Comparison of ENCODE assay signal across 8 cellular contexts in the genomic region with DNA sequence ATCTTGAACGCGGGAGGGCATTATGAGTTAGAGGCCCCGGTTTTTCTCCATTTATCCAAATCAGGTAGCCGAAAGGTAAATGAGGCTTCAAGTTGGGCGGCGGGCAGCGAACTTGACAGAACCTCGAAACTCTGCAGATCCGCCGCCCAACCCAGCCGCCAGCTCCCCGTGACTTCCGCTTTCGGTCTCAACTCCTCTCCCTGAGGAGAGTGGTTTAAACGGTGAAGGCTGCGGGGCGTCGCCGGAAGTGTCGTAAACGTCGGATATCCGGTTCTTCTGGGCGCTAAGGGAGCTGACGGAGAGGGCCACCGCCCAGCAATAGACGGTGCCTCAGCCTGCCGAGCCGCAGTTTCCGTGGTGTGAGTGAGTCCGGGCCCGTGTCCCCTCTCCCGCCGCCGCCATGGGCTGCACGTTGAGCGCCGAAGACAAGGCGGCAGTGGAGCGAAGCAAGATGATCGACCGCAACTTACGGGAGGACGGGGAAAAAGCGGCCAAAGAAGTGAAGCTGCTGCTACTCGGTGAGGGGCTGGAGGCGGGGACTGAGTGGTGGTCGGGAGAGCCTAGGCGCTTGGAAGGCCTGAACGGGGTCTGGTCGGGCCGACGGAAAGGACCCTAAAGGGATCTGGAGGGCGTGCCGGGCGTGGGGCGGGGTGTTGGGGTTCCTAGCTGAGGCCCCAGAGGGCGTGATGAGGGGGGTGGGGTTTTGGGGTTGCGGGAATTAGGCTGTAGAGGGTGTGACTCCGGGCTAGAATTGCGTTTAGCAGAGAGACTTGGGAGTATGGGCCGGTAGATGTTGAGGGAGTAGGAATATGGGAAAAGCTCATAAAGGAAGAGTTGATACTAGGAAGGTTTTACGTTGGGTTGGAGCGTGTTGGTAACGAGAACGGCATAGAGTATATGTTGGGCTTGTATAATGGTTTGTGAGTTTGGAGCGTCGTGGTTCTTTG. TPM values are rescaled to one million over a fixed set of nuclear protein-coding genes. Genes with fewer than 3 reads are reported as not detected.
A peak's percentile ranks its signal among the peaks of the same experiment; 100 is the strongest.
DNase-seq lines count a peak whose midpoint lies in the region; ATAC-seq and TF ChIP-seq lines count a peak whose summit lies in the region.

A gene (plus strand): TSS at position 295 of the 947 bp plus-strand sequence. CDS start 106 bp downstream, at position 401.

- peak within 1 kb of the TSS; percentile 93 for H3K4me3 ChIP-seq in upper lobe of right lung

- intact Hi-C loops in T-helper 1 cell treated with Interleukin-12 subunit alpha and Interleukin-12 subunit beta and Interleukin-4 antibody, amounts not matched to agents 30 ng/mL and 1 ng/mL, for 36 hours (cut with micrococcal nuclease) = loop anchor here (1.0 to 5.0 kb wide), 15 partner anchors 54 to 858 kb away; a partner anchor contains a TSS
- intact Hi-C loops in left cardiac atrium (cut with DNase I) (loop anchor here (5.0 to 10.0 kb wide), 2 partner anchors 79 to 436 kb away; a partner anchor contains a TSS), posterior vena cava (cut with DNase I) (loop anchor here (10.0 kb wide), 3 partner anchors 76 to 436 kb away; a partner anchor contains a TSS), upper lobe of right lung (cut with DNase I) (loop anchor here (5.0 to 10.0 kb wide), 2 partner anchors 84 to 226 kb away; no protein-coding TSS in a partner anchor)

- no peaks in the 10 kb centered on the region for H3K36me3 ChIP-seq in upper lobe of right lung

- H3K9me3 ChIP-seq in upper lobe of right lung = no peaks in the 10 kb centered on the region

- no peak for TF ChIP-seq CTCF in upper lobe of right lung (IDR thresholded peaks at IDR 0.05)

- DNase-seq in NCI-H1694 (lab: John Stamatoyannopoulos, UW) (peak; percentile 95), amygdala (lab: John Stamatoyannopoulos, UW) (peak; percentile 69 to 98 (median 93)), left cardiac atrium (peak; percentile 97), posterior vena cava (ENCODE audit: low spot score) (peak; percentile 99), upper lobe of right lung (peak; percentile 98)

- H3K27me3 ChIP-seq in upper lobe of right lung = no peaks in the 10 kb centered on the region

- peak; percentile 88 for ATAC-seq in GM18498 (IDR thresholded peaks at IDR 0.05; ENCODE audit: unreplicated experiment)
- ATAC-seq in HG02885 (IDR thresholded peaks at IDR 0.05; ENCODE audit: poor library complexity, unreplicated experiment) = peak; percentile 91
- peak; percentile 98 to 99 for ATAC-seq in left cardiac atrium
- peak; percentile 98 for ATAC-seq in upper lobe of right lung

- peak within 1 kb of the TSS; percentile 96 for H3K27ac ChIP-seq in upper lobe of right lung

- peaks cover 45% of the 10 kb centered on the region for H3K4me1 ChIP-seq in upper lobe of right lung

RNA-seq across cellular contexts. Expression of the gene that starts here (rescaled TPM):
- 10.0 TPM in 2 replicates for total RNA-seq in T-helper 1 cell treated with Interleukin-12 subunit alpha and Interleukin-12 subunit beta and Interleukin-4 antibody, amounts not matched to agents 30 ng/mL and 1 ng/mL, for 36 hours
- total RNA-seq in left cardiac atrium = 1 to 10 TPM; 3.4 to 4.6 TPM
- 1 to 10 TPM; 6.8 to 7.5 TPM for total RNA-seq in posterior vena cava
- 6.9 TPM for total RNA-seq in upper lobe of right lung

Comparison
In these comparisons a context has a peak if more than half of its experiments do, and no peak if none do; other contexts are left out.
1. Peak in every context shown above with its lines: DNase-seq, ATAC-seq, H3K4me3 ChIP-seq and H3K27ac ChIP-seq.